Comparison of ENCODE assay signal across 9 cellular contexts in the genomic region with DNA sequence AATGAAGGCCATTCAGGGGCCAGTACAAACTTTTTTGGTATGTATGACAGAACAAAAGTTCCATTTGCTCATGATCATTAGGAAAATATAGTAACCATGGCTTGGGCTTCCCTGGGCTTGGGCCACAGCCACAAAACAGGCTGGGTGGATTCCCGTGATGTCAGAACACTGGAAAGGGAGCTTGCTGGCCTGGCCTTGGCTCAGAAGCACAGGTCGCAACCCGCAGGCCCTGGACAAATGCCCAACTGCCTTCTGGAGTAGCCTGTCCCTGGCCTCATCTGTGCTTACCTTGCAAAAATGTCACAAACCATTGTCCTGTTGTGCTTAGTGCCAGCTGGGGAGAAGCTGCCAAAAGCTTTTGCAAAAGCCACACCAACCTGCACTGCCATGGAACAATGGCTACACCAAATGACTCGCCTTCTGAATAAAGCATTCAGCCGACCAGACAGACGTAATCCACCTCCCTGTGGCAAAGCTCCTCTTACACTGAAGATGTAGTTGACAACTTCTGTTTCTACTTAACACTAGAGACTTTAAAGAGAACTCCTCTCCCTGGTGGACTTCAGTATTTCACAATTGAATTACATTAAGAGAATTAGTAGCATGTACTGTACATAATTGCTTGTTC.
DNase-seq lines count a peak whose midpoint lies in the region; ATAC-seq, FAIRE-seq and TF ChIP-seq lines count a peak whose summit lies in the region.
"Had no signal": no experiment of that assay in that cellular context is flagged by ENCODE, and none has a peak within 500 bp of the region (broad histone marks: within the 10 kb centered on the region; RNA-seq: fewer than 3 reads in every experiment).

No MANE protein-coding gene starts in this region.

- TF ChIP-seq EP300 in suprapubic skin (IDR thresholded peaks at IDR 0.05): no peak

- H4K20me1 ChIP-seq in PC-3 (ENCODE audit: low read length): no peaks in the 10 kb centered on the region

- no peak overlapping the region for H3K27ac Mint-ChIP-seq in nephron progenitor cell

- CTCF ChIA-PET in PC-3 (lab: Charles Lee): interaction anchor here (0.9 kb wide), 1 partner anchor 72 kb away, joined by 3 read pairs; no protein-coding TSS in a partner anchor

- H2AFZ ChIP-seq in PC-3 (ENCODE audit: low read length): no peak overlapping the region
- H2AFZ ChIP-seq: PC-9 had no signal

- no peak overlapping the region for H3K4me2 ChIP-seq in PC-3 (ENCODE audit: low read length)
- H3K4me2 ChIP-seq: PC-9 had no signal

- no peak overlapping the region for H3K4me3 ChIP-seq in PC-3 (ENCODE audit: low read length)
- H3K4me3 ChIP-seq in bronchial epithelial cell (ENCODE audit: low read depth, low read length): no peak overlapping the region
- H3K4me3 ChIP-seq in liver (ENCODE audit: low read depth in 1 of 3, low read length in 3 of 3): no peak overlapping the region
- H3K4me3 ChIP-seq in suprapubic skin: no peak overlapping the region
- H3K4me3 ChIP-seq: PC-9 had no signal

- no peak for FAIRE-seq in bronchial epithelial cell (lab: Jason Lieb, UNC)

- H3K9me3 Mint-ChIP-seq in nephron progenitor cell: no peaks in the 10 kb centered on the region

- no peaks in the 10 kb centered on the region for H3K9me3 ChIP-seq in PC-3 (ENCODE audit: low read length)
- H3K9me3 ChIP-seq in liver (ENCODE audit: control insufficient read depth in 4 of 4, low read length in 3 of 4): no peaks in the 10 kb centered on the region
- no peaks in the 10 kb centered on the region for H3K9me3 ChIP-seq in suprapubic skin

- TF ChIP-seq POLR2A in suprapubic skin (IDR thresholded peaks at IDR 0.05): no peak

- POLR2A ChIA-PET in PC-3 (lab: Charles Lee; ENCODE audit: unreplicated experiment): no interaction called here

- H3K27ac ChIP-seq in PC-3 (ENCODE audit: low read length) (no peak overlapping the region), liver (ENCODE audit: low read depth in 1 of 2, low read length in 2 of 2) (peak overlapping the region; percentile 82 to 88), suprapubic skin (no peak overlapping the region)
- H3K27ac ChIP-seq: PC-9 had no signal

- WGBS in liver: 25% methylated on average over 6 of the region's 6 CpGs
- WGBS in suprapubic skin: 63% methylated on average over 6 of the region's 6 CpGs

- H3K27me3 Mint-ChIP-seq in nephron progenitor cell (ENCODE audit: low read depth, poor library complexity): peaks cover 4% of the 10 kb centered on the region

- H3K9ac ChIP-seq in PC-3 (ENCODE audit: low read length) (no peak overlapping the region), liver (ENCODE audit: low read depth in 1 of 2, low read length in 2 of 2) (peak overlapping the region in 1 of 2 donors; percentile 77)

- H3K4me3 Mint-ChIP-seq in nephron progenitor cell: no peak overlapping the region

- peak; percentile 5 for DNase-seq in PC-3
- peak; percentile 29 for DNase-seq in bronchial epithelial cell (ENCODE audit: low read depth)
- DNase-seq in suprapubic skin (ENCODE audit: low spot score in 2 of 2): peak; percentile 77 to 81
- DNase-seq in OCI-M2 (lab: John Stamatoyannopoulos, UW; ENCODE audit: unreplicated experiment): no peak
- DNase-seq in nephron progenitor cell: no peak
- DNase-seq: erythroblast had no signal

- no peaks in the 10 kb centered on the region for H3K36me3 Mint-ChIP-seq in nephron progenitor cell (ENCODE audit: low read depth)

- H3K36me3 ChIP-seq in PC-3 (ENCODE audit: low read depth, low read length): no peaks in the 10 kb centered on the region
- no peaks in the 10 kb centered on the region for H3K36me3 ChIP-seq in bronchial epithelial cell (ENCODE audit: control insufficient read depth, insufficient read depth, low read length)
- H3K36me3 ChIP-seq in liver (ENCODE audit: control insufficient read depth in 4 of 4, insufficient read depth in 3 of 4, low read depth in 1 of 4, low read length in 3 of 4): no peaks in the 10 kb centered on the region
- H3K36me3 ChIP-seq in suprapubic skin: no peaks in the 10 kb centered on the region

- no peak for ATAC-seq in PC-3
- ATAC-seq in HG03025 (IDR thresholded peaks at IDR 0.05; ENCODE audit: low FRiP score, unreplicated experiment): no peak

- H3K27me3 ChIP-seq in PC-3 (ENCODE audit: low read length): no peaks in the 10 kb centered on the region
- H3K27me3 ChIP-seq in bronchial epithelial cell (ENCODE audit: control insufficient read depth, insufficient read depth, low read length): no peaks in the 10 kb centered on the region
- H3K27me3 ChIP-seq in liver (ENCODE audit: control insufficient read depth in 4 of 4, insufficient read depth in 4 of 4, low read length in 3 of 4): no peaks in the 10 kb centered on the region
- no peaks in the 10 kb centered on the region for H3K27me3 ChIP-seq in suprapubic skin

- no peaks in the 10 kb centered on the region for H3F3A ChIP-seq in PC-3 (ENCODE audit: low read length, unreplicated experiment)

- TF ChIP-seq RAD21 in liver (IDR thresholded peaks at IDR 0.05): peak; percentile 54 to 71

- no TSS peak for BruUV-seq in PC-3 (replicated peaks; lab: Mats Ljungman, UMichigan)

- H3K4me1 Mint-ChIP-seq in nephron progenitor cell: peaks cover 44% of the 10 kb centered on the region

- H3K79me2 ChIP-seq in PC-3 (ENCODE audit: low read length): no peaks in the 10 kb centered on the region

- TF ChIP-seq CTCF in PC-3 (conservative IDR thresholded peaks at IDR 0.05; ENCODE audit: low read depth, low read length): no peak
- no peak for TF ChIP-seq CTCF in bronchial epithelial cell (IDR thresholded peaks at IDR 0.05; ENCODE audit: insufficient read depth, low read length, severe bottlenecking)
- TF ChIP-seq CTCF in liver (IDR thresholded peaks at IDR 0.05; ENCODE audit: low read depth, low read length, missing input control): no peak
- TF ChIP-seq CTCF in suprapubic skin (IDR thresholded peaks at IDR 0.05): no peak
- no peak for TF ChIP-seq CTCF in nephron progenitor cell (IDR thresholded peaks at IDR 0.05)

- H3K9me2 ChIP-seq in PC-3 (replicated peaks; ENCODE audit: low read length): no peaks in the 10 kb centered on the region

- intact Hi-C loops in PC-3 (cut with micrococcal nuclease): no loop called here

- H3K4me1 ChIP-seq in PC-3 (ENCODE audit: insufficient read depth, low read length) (peaks cover 5% of the 10 kb centered on the region; the same call in 1 of the 2 replicates), liver (ENCODE audit: control insufficient read depth in 4 of 4, insufficient read depth in 4 of 4, low read length in 3 of 4) (peaks cover 8 to 30% (median 23%) of the 10 kb centered on the region in 4 donors), suprapubic skin (peaks cover 7% of the 10 kb centered on the region)

TF ChIP-seq in liver, 16 proteins besides CTCF, POLR2A, EP300 and RAD21 (continues in another document):
- TF ChIP-seq TAF1 (conservative IDR thresholded peaks at IDR 0.05) (no peak), NR2F2 (IDR thresholded peaks at IDR 0.05) (peak; percentile 94), YY1 (IDR thresholded peaks at IDR 0.05) (peak; percentile 96), HNF4A (conservative IDR thresholded peaks at IDR 0.05) (peak; percentile 66 to 80), JUND (IDR thresholded peaks at IDR 0.05) (peak; percentile 70 to 80), HNF4G (IDR thresholded peaks at IDR 0.05) (no peak), EGR1 (IDR thresholded peaks at IDR 0.05; ENCODE audit: low read depth in 2 of 2) (peak; percentile 63 to 80), SP1 (IDR thresholded peaks at IDR 0.05) (peak; percentile 92), FOXA1 (IDR thresholded peaks at IDR 0.05) (peak; percentile 40), RXRA (IDR thresholded peaks at IDR 0.05) (peak; percentile 92 to 96)
- TF ChIP-seq, protein P1, sequence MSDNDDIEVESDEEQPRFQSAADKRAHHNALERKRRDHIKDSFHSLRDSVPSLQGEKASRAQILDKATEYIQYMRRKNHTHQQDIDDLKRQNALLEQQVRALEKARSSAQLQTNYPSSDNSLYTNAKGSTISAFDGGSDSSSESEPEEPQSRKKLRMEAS (IDR thresholded peaks at IDR 0.05): peak; percentile 65
- TF ChIP-seq, protein P2, sequence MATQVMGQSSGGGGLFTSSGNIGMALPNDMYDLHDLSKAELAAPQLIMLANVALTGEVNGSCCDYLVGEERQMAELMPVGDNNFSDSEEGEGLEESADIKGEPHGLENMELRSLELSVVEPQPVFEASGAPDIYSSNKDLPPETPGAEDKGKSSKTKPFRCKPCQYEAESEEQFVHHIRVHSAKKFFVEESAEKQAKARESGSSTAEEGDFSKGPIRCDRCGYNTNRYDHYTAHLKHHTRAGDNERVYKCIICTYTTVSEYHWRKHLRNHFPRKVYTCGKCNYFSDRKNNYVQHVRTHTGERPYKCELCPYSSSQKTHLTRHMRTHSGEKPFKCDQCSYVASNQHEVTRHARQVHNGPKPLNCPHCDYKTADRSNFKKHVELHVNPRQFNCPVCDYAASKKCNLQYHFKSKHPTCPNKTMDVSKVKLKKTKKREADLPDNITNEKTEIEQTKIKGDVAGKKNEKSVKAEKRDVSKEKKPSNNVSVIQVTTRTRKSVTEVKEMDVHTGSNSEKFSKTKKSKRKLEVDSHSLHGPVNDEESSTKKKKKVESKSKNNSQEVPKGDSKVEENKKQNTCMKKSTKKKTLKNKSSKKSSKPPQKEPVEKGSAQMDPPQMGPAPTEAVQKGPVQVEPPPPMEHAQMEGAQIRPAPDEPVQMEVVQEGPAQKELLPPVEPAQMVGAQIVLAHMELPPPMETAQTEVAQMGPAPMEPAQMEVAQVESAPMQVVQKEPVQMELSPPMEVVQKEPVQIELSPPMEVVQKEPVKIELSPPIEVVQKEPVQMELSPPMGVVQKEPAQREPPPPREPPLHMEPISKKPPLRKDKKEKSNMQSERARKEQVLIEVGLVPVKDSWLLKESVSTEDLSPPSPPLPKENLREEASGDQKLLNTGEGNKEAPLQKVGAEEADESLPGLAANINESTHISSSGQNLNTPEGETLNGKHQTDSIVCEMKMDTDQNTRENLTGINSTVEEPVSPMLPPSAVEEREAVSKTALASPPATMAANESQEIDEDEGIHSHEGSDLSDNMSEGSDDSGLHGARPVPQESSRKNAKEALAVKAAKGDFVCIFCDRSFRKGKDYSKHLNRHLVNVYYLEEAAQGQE (IDR thresholded peaks at IDR 0.05): no peak
- TF ChIP-seq, protein P3, sequence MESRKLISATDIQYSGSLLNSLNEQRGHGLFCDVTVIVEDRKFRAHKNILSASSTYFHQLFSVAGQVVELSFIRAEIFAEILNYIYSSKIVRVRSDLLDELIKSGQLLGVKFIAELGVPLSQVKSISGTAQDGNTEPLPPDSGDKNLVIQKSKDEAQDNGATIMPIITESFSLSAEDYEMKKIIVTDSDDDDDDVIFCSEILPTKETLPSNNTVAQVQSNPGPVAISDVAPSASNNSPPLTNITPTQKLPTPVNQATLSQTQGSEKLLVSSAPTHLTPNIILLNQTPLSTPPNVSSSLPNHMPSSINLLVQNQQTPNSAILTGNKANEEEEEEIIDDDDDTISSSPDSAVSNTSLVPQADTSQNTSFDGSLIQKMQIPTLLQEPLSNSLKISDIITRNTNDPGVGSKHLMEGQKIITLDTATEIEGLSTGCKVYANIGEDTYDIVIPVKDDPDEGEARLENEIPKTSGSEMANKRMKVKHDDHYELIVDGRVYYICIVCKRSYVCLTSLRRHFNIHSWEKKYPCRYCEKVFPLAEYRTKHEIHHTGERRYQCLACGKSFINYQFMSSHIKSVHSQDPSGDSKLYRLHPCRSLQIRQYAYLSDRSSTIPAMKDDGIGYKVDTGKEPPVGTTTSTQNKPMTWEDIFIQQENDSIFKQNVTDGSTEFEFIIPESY (IDR thresholded peaks at IDR 0.05): peak; percentile 76

Comparison
In these comparisons a context has a peak if more than half of its experiments do, and no peak if none do; other contexts are left out.
1. DNase-seq: peak in PC-3 (single experiment), bronchial epithelial cell (single experiment) and suprapubic skin (2 of 2); none in OCI-M2 (single experiment) and nephron progenitor cell (single experiment).
2. H3K27ac ChIP-seq: peak in liver (2 of 2); none in PC-3 (single experiment) and suprapubic skin (single experiment).